In genomic region chr16:53852678-53853077, GRCh38 we compare ENCODE assay signal across 2 cellular contexts.
TF ChIP-seq lines count a peak whose summit lies in the region.

No MANE protein-coding gene starts in this region.

TF ChIP-seq in HepG2, 621 proteins besides CTCF, POLR2A, EP300 and RAD21 (continued from another document):
- TF ChIP-seq MXD1 (CRISPR knock-in tag; IDR thresholded peaks at IDR 0.05) (no peak), CEBPB (IDR thresholded peaks at IDR 0.05; ENCODE audit: borderline replicate concordance, low read depth, low read length) (peak; percentile 91), CEBPG (CRISPR knock-in tag; IDR thresholded peaks at IDR 0.05) (peak; percentile 72), RARG (CRISPR knock-in tag; IDR thresholded peaks at IDR 0.05; ENCODE audit: low read depth) (no peak)

TF ChIP-seq in K562, 482 proteins besides CTCF, POLR2A, EP300 and RAD21 (continued from another document):
- TF ChIP-seq ZBTB5 (IDR thresholded peaks at IDR 0.05) = no peak
- TF ChIP-seq PTTG1 (tag; IDR thresholded peaks at IDR 0.05; ENCODE audit: low read depth) = no peak
